In the genomic region with DNA sequence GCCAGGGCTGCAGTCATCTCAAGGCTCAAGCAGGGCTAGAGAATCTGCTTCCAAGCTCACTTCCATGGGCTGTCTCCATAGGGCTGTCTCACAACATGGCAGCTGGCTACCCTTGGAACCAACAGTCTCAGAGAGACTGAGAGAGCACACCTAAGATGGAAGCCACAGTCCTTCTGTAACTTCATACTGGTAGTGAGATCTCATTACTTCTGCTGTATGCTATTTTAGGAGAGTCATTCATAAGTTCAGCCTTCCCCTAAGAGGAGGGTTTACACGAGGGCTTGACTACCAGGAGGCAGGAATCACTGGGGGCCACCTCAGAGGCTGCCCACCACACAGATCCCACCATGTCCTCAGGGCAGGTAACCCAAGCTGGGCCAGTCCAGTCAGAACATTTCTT, we compare ENCODE assay signal across 36 cellular contexts.
"Had no signal": no experiment of that assay in that cellular context is flagged by ENCODE, and none has a peak within 500 bp of the region (broad histone marks: within the 10 kb centered on the region; RNA-seq: fewer than 3 reads in every experiment).

No MANE protein-coding gene starts in this region.

- H3K36me3 ChIP-seq: ascending aorta, cardiac muscle cell had no signal

- H3K4me1 Mint-ChIP-seq: activated B cell treated with CpG ODN at 0.5 μM for 24 hours; activated naive CD4-positive, alpha-beta T cell treated with anti-CD3 and anti-CD28 coated beads, Interleukin-2, amount 10 ng/mL, durations not matched to agents 7 days and 5 days; activated naive CD4-positive, alpha-beta T cell treated with anti-CD3 and anti-CD28 coated beads, Interleukin-2, amount 50 U/mL, for 24 hours; central memory CD8-positive, alpha-beta T cell had no signal

- H3K27ac ChIP-seq: ascending aorta, cardiac muscle cell, VCaP had no signal

- H3K36me3 Mint-ChIP-seq: activated naive CD8-positive, alpha-beta T cell had no signal

- H3K27ac Mint-ChIP-seq: activated B cell treated with CpG ODN at 0.5 μM for 24 hours; activated CD4-positive, alpha-beta memory T cell treated with anti-CD3 and anti-CD28 coated beads for 36 hours; activated CD4-positive, alpha-beta T cell treated with anti-CD3 and anti-CD28 coated beads, Interleukin-2, amount 10 ng/mL, durations not matched to agents 24 days and 14 days; activated CD8-positive, alpha-beta T cell treated with anti-CD3 and anti-CD28 coated beads for 36 hours; activated naive CD4-positive, alpha-beta T cell treated with anti-CD3 and anti-CD28 coated beads, Interleukin-2, amount 10 ng/mL, durations not matched to agents 7 days and 5 days; activated naive CD4-positive, alpha-beta T cell treated with anti-CD3 and anti-CD28 coated beads, Interleukin-2, amount 50 U/mL, for 24 hours; activated naive CD8-positive, alpha-beta T cell; activated naive CD8-positive, alpha-beta T cell treated with anti-CD3 and anti-CD28 coated beads, Interleukin-2, amount 10 ng/mL, durations not matched to agents 7 days and 5 days; activated naive CD8-positive, alpha-beta T cell treated with anti-CD3 and anti-CD28 coated beads, Interleukin-2, amount 50 U/mL, for 24 hours; activated T-cell treated with anti-CD3 and anti-CD28 coated beads, Interleukin-2, amount 50 U/mL, for 24 hours; activated T-helper 2 cell treated with anti-CD3 and anti-CD28 coated beads, Interferon-gamma antibody, Interleukin-2, Interleukin-4, amounts not matched to agents 10 μg/mL and 5 μg/mL and 100 μg/mL, durations not matched to agents 14 hours and 24 hours and 36 hours; brain; T-helper 1 cell treated with Interleukin-12 subunit alpha and Interleukin-12 subunit beta and Interleukin-4 antibody, amounts not matched to agents 30 μg/mL and 1 μg/mL, for 36 hours; T-helper 2 cell treated with Interferon-gamma antibody and Interleukin-4, amounts not matched to agents 5 μg/mL and 100 μg/mL, for 36 hours had no signal

- H3K4me3 Mint-ChIP-seq: activated B cell treated with CpG ODN at 0.5 μM for 24 hours; activated CD4-positive, alpha-beta memory T cell treated with anti-CD3 and anti-CD28 coated beads for 36 hours; activated CD4-positive, alpha-beta T cell treated with anti-CD3 and anti-CD28 coated beads, Interleukin-2, amount 10 ng/mL, durations not matched to agents 24 days and 14 days; activated CD8-positive, alpha-beta T cell treated with anti-CD3 and anti-CD28 coated beads for 36 hours; activated naive CD4-positive, alpha-beta T cell treated with anti-CD3 and anti-CD28 coated beads, Interleukin-2, amount 10 ng/mL, durations not matched to agents 7 days and 5 days; activated naive CD4-positive, alpha-beta T cell treated with anti-CD3 and anti-CD28 coated beads, Interleukin-2, amount 50 U/mL, for 24 hours; activated naive CD8-positive, alpha-beta T cell; activated naive CD8-positive, alpha-beta T cell treated with anti-CD3 and anti-CD28 coated beads, Interleukin-2, amount 10 ng/mL, durations not matched to agents 7 days and 5 days; activated naive CD8-positive, alpha-beta T cell treated with anti-CD3 and anti-CD28 coated beads, Interleukin-2, amount 50 U/mL, for 24 hours; activated T-cell treated with anti-CD3 and anti-CD28 coated beads, Interleukin-2, amount 50 U/mL, for 24 hours; brain; central memory CD8-positive, alpha-beta T cell; T-helper 1 cell treated with Interleukin-12 subunit alpha and Interleukin-12 subunit beta and Interleukin-4 antibody, amounts not matched to agents 30 μg/mL and 1 μg/mL, for 36 hours; T-helper 2 cell treated with Interferon-gamma antibody and Interleukin-4, amounts not matched to agents 5 μg/mL and 100 μg/mL, for 36 hours had no signal

- H3K9me3 Mint-ChIP-seq: activated B cell treated with CpG ODN at 0.5 μM for 24 hours; activated CD4-positive, alpha-beta memory T cell treated with anti-CD3 and anti-CD28 coated beads for 36 hours; activated CD4-positive, alpha-beta T cell treated with anti-CD3 and anti-CD28 coated beads, Interleukin-2, amount 10 ng/mL, durations not matched to agents 24 days and 14 days; activated CD8-positive, alpha-beta T cell treated with anti-CD3 and anti-CD28 coated beads for 36 hours; activated naive CD4-positive, alpha-beta T cell treated with anti-CD3 and anti-CD28 coated beads, Interleukin-2, amount 10 ng/mL, durations not matched to agents 7 days and 5 days; activated naive CD4-positive, alpha-beta T cell treated with anti-CD3 and anti-CD28 coated beads, Interleukin-2, amount 50 U/mL, for 24 hours; activated naive CD8-positive, alpha-beta T cell treated with anti-CD3 and anti-CD28 coated beads, Interleukin-2, amount 10 ng/mL, durations not matched to agents 7 days and 5 days; activated naive CD8-positive, alpha-beta T cell treated with anti-CD3 and anti-CD28 coated beads, Interleukin-2, amount 50 U/mL, for 24 hours; activated T-cell treated with anti-CD3 and anti-CD28 coated beads, Interleukin-2, amount 50 U/mL, for 24 hours; activated T-helper 2 cell treated with anti-CD3 and anti-CD28 coated beads, Interferon-gamma antibody, Interleukin-2, Interleukin-4, amounts not matched to agents 10 μg/mL and 5 μg/mL and 100 μg/mL, durations not matched to agents 14 hours and 24 hours and 36 hours; brain; central memory CD8-positive, alpha-beta T cell; T-helper 1 cell treated with Interleukin-12 subunit alpha and Interleukin-12 subunit beta and Interleukin-4 antibody, amounts not matched to agents 30 μg/mL and 1 μg/mL, for 36 hours; T-helper 2 cell treated with Interferon-gamma antibody and Interleukin-4, amounts not matched to agents 5 μg/mL and 100 μg/mL, for 36 hours had no signal

- H3K9me3 ChIP-seq: ascending aorta had no signal

- ATAC-seq: activated CD8-positive, alpha-beta T cell treated with anti-CD3 and anti-CD28 coated beads for 36 hours; activated naive CD8-positive, alpha-beta T cell treated with anti-CD3 and anti-CD28 coated beads, Interleukin-2, amount 50 U/mL, for 24 hours had no signal

- H3K27me3 Mint-ChIP-seq: activated B cell treated with CpG ODN at 0.5 μM for 24 hours; activated CD4-positive, alpha-beta memory T cell treated with anti-CD3 and anti-CD28 coated beads for 36 hours; activated CD4-positive, alpha-beta T cell treated with anti-CD3 and anti-CD28 coated beads, Interleukin-2, amount 10 ng/mL, durations not matched to agents 24 days and 14 days; activated CD8-positive, alpha-beta T cell treated with anti-CD3 and anti-CD28 coated beads for 36 hours; activated naive CD4-positive, alpha-beta T cell treated with anti-CD3 and anti-CD28 coated beads, Interleukin-2, amount 50 U/mL, for 24 hours; activated naive CD8-positive, alpha-beta T cell; activated naive CD8-positive, alpha-beta T cell treated with anti-CD3 and anti-CD28 coated beads, Interleukin-2, amount 10 ng/mL, durations not matched to agents 7 days and 5 days; activated naive CD8-positive, alpha-beta T cell treated with anti-CD3 and anti-CD28 coated beads, Interleukin-2, amount 50 U/mL, for 24 hours; activated T-cell treated with anti-CD3 and anti-CD28 coated beads, Interleukin-2, amount 50 U/mL, for 24 hours; brain; central memory CD8-positive, alpha-beta T cell had no signal

- H3K4me3 ChIP-seq: ascending aorta, cardiac muscle cell had no signal

- FAIRE-seq: bronchial epithelial cell, TTC549 had no signal

- DNase-seq: activated B cell treated with CpG ODN at 0.5 μM for 24 hours; activated CD4-positive, alpha-beta memory T cell treated with anti-CD3 and anti-CD28 coated beads for 36 hours; activated CD4-positive, alpha-beta T cell treated with anti-CD3 and anti-CD28 coated beads for 4 hours; activated CD4-positive, alpha-beta T cell treated with anti-CD3 and anti-CD28 coated beads, Interleukin-2, amount 10 ng/mL, durations not matched to agents 24 days and 14 days; activated CD4-positive, alpha-beta T cell treated with anti-CD3 and anti-CD28 coated beads, Interleukin-2, amount 50 U/mL, for 1 hour; activated CD4-positive, alpha-beta T cell treated with anti-CD3 and anti-CD28 coated beads, Interleukin-2, amount 50 U/mL, for 4 hours; activated CD4-positive, CD25-positive, alpha-beta regulatory T cell treated with anti-CD3 and anti-CD28 coated beads, Interleukin-2, amount 50 U/mL, for 72 hours; activated CD8-positive, alpha-beta memory T cell treated with anti-CD3 and anti-CD28 coated beads, Interleukin-2, amount 50 U/mL, for 48 hours; activated CD8-positive, alpha-beta T cell treated with anti-CD3 and anti-CD28 coated beads for 36 hours; activated effector memory CD4-positive, alpha-beta T cell treated with Interleukin-2 at 50 U/mL for 16 hours; activated gamma-delta T cell; activated naive CD4-positive, alpha-beta T cell treated with anti-CD3 and anti-CD28 coated beads, Interleukin-2, amount 10 ng/mL, durations not matched to agents 7 days and 5 days; activated naive CD4-positive, alpha-beta T cell treated with Interleukin-2 at 50 U/mL for 16 hours; activated naive CD8-positive, alpha-beta T cell treated with anti-CD3 and anti-CD28 coated beads, Interleukin-2, amount 10 ng/mL, durations not matched to agents 7 days and 5 days; activated naive CD8-positive, alpha-beta T cell treated with anti-CD3 and anti-CD28 coated beads, Interleukin-2, amount 50 U/mL, for 24 hours; activated T-cell treated with anti-CD3 and anti-CD28 coated beads, Interleukin-2, amount 50 U/mL, for 24 hours; activated T-cell treated with anti-CD3 and anti-CD28 coated beads, Interleukin-2, amount 50 U/mL, for 48 hours; amygdala; anterior cingulate cortex; caudate nucleus; cerebellar nuclear complex; T-helper 1 cell; T-helper 2 cell; T-helper 9 cell had no signal

- H3K27me3 ChIP-seq: ascending aorta, cardiac muscle cell had no signal

- H3K4me1 ChIP-seq: ascending aorta had no signal
